ENCODE assay signal across 21 cellular contexts in genomic region chr15:44264148-44264547, GRCh38.
"Had no signal": no experiment of that assay in that cellular context is flagged by ENCODE, and none has a peak within 500 bp of the region (broad histone marks: within the 10 kb centered on the region; RNA-seq: fewer than 3 reads in every experiment).

No MANE protein-coding gene starts in this region.

- H3K9me3 ChIP-seq: colonic mucosa, right atrium auricular region, sigmoid colon, thyroid gland, upper lobe of right lung, vagina had no signal

- ATAC-seq: left colon, left ventricle myocardium superior, upper lobe of right lung had no signal

- H3K4me2 ChIP-seq: hepatocyte had no signal

- H3K27ac ChIP-seq: colonic mucosa, hepatocyte, right atrium auricular region, sigmoid colon, skin epidermis, thyroid gland, upper lobe of right lung, vagina had no signal

- H3K4me3 ChIP-seq: colonic mucosa, hepatocyte, lung, right atrium auricular region, sigmoid colon, skin epidermis, thyroid gland, upper lobe of right lung, vagina had no signal

- H3K9me3 Mint-ChIP-seq: naive B cell had no signal

- DNase-seq: colonic mucosa; dermis blood vessel endothelial cell; foreskin melanocyte; head of caudate nucleus; left colon; left ventricle myocardium superior; mesenchymal stem cell; midbrain; naive B cell; nephron progenitor cell; posterior cingulate gyrus; sigmoid colon; stimulated activated CD4-positive, alpha-beta T cell treated with anti-CD3 and anti-CD28 coated beads, Interleukin-12 subunit alpha, Interleukin-12 subunit beta, amount 100 ng/mL, for 4 hours; stimulated activated naive CD4-positive, alpha-beta T cell treated with Interleukin-2 at 50 U/mL for 16 hours; thyroid gland; upper lobe of right lung had no signal

- H3K4me1 Mint-ChIP-seq: naive B cell, nephron progenitor cell had no signal

- H3K27me3 ChIP-seq: colonic mucosa, hepatocyte, right atrium auricular region, sigmoid colon, thyroid gland, upper lobe of right lung, vagina had no signal

- H3K4me1 ChIP-seq: colonic mucosa, right atrium auricular region, sigmoid colon, thyroid gland, upper lobe of right lung, vagina had no signal

- H2AFZ ChIP-seq: hepatocyte had no signal

- H3K36me3 ChIP-seq: colonic mucosa, right atrium auricular region, sigmoid colon, thyroid gland, upper lobe of right lung, vagina had no signal

- H3K79me2 ChIP-seq: hepatocyte had no signal

- H3K4me3 Mint-ChIP-seq: naive B cell, nephron progenitor cell had no signal
